9 cellular contexts compared by ENCODE assay signal in the genomic region with DNA sequence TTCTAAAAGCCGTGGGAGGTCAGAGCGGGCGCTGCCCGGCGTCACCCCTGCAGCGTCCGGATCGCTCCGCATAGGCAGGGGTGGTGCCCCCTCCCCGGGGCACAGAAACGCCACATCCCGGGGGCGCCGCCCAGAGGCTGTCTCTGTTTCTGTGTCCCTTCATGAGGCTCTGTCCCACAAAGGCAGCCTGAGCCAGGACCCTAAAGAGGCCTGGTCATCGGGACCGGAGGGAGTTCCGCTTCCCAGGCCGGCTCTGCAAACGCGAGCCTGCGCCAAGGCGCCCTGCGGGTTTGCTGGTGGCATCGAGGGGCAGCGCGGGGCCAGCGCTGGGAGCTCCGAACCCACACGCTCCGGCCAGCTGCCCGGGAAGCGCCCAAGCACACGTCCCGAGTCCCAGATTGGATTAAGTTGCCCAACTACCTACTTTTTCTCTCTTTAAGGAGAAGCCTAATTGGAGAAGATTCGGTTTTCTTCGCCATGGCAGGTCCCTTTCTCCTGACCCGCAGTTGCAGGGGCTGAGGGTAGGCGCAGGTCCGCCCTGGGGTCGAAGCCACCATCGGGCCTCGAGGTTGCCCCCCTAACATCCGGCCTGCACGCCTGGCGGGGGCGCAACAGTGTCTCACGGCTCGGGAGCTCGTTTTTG.
DNase-seq lines count a peak whose midpoint lies in the region; ATAC-seq and TF ChIP-seq lines count a peak whose summit lies in the region.
"Had no signal": no experiment of that assay in that cellular context is flagged by ENCODE, and none has a peak within 500 bp of the region (broad histone marks: within the 10 kb centered on the region; RNA-seq: fewer than 3 reads in every experiment).

No MANE protein-coding gene starts in this region.

- peak overlapping the region; percentile 54 for H3K4me3 Mint-ChIP-seq in activated CD8-positive, alpha-beta T cell treated with anti-CD3 and anti-CD28 coated beads, Interleukin-2, amount 10 ng/mL, durations not matched to agents 7 days and 5 days
- peak overlapping the region; percentile 74 for H3K4me3 Mint-ChIP-seq in glutamatergic neuron (ENCODE audit: unreplicated experiment)

- no peaks in the 10 kb centered on the region for H4K20me1 ChIP-seq in GM23248 (ENCODE audit: insufficient read depth)

- peaks cover 12% of the 10 kb centered on the region for H3K27me3 ChIP-seq in GM23248 (replicated peaks; ENCODE audit: insufficient read depth)

- peaks cover 24% of the 10 kb centered on the region for H3K4me1 Mint-ChIP-seq in activated CD8-positive, alpha-beta T cell treated with anti-CD3 and anti-CD28 coated beads, Interleukin-2, amount 10 ng/mL, durations not matched to agents 7 days and 5 days (ENCODE audit: low read depth)
- H3K4me1 Mint-ChIP-seq in glutamatergic neuron (ENCODE audit: low read depth, unreplicated experiment), result no peaks in the 10 kb centered on the region

- H3K79me2 ChIP-seq in GM23248 (ENCODE audit: insufficient read depth), result no peaks in the 10 kb centered on the region

- POLR2A ChIA-PET in activated CD8-positive, alpha-beta T cell treated with anti-CD3 and anti-CD28 coated beads, Interleukin-2, amount 10 ng/mL, durations not matched to agents 7 days and 5 days (lab: Charles Lee), result no interaction called here

- H3K27me3 Mint-ChIP-seq in activated CD8-positive, alpha-beta T cell treated with anti-CD3 and anti-CD28 coated beads, Interleukin-2, amount 10 ng/mL, durations not matched to agents 7 days and 5 days (ENCODE audit: low read depth), result peaks cover 46% of the 10 kb centered on the region
- H3K27me3 Mint-ChIP-seq in glutamatergic neuron (ENCODE audit: unreplicated experiment), result no peaks in the 10 kb centered on the region

- H3K36me3 Mint-ChIP-seq in activated CD8-positive, alpha-beta T cell treated with anti-CD3 and anti-CD28 coated beads, Interleukin-2, amount 10 ng/mL, durations not matched to agents 7 days and 5 days (ENCODE audit: low read depth), result no peaks in the 10 kb centered on the region
- H3K36me3 Mint-ChIP-seq in glutamatergic neuron (ENCODE audit: unreplicated experiment), result no peaks in the 10 kb centered on the region

- peak; percentile 57 for ATAC-seq in activated CD8-positive, alpha-beta T cell treated with anti-CD3 and anti-CD28 coated beads, Interleukin-2, amount 10 ng/mL, durations not matched to agents 7 days and 5 days
- no peak for ATAC-seq in GM21526 (IDR thresholded peaks at IDR 0.05; ENCODE audit: low FRiP score, unreplicated experiment)

- peak overlapping the region; percentile 76 for H2AFZ ChIP-seq in GM23248

- peak; percentile 12 for DNase-seq in GM23248
- DNase-seq in activated CD8-positive, alpha-beta T cell treated with anti-CD3 and anti-CD28 coated beads, Interleukin-2, amount 10 ng/mL, durations not matched to agents 7 days and 5 days, result peak; percentile 49
- DNase-seq in glutamatergic neuron, result peak; percentile 47
- no peak for DNase-seq in NAMALWA (ENCODE audit: low spot score)
- DNase-seq in effector CD4-positive, alpha-beta T cell, result no peak
- no peak for DNase-seq in SIG-M5 (lab: John Stamatoyannopoulos, UW)

- WGBS in GM23248 (ENCODE audit: low coverage in 1 of 2, low lambda C conversion rate in 2 of 2, missing lambda C conversion rate in 2 of 2), 2 experiments, result 2 to 3% methylated on average over 47 to 49 of the region's 49 CpGs

- no peaks in the 10 kb centered on the region for H3K9me3 ChIP-seq in GM23248 (ENCODE audit: low read depth)
- H3K9me3 ChIP-seq: adrenal gland had no signal

- no peak overlapping the region for H3K9ac ChIP-seq in GM23248

- no peaks in the 10 kb centered on the region for H3K9me3 Mint-ChIP-seq in activated CD8-positive, alpha-beta T cell treated with anti-CD3 and anti-CD28 coated beads, Interleukin-2, amount 10 ng/mL, durations not matched to agents 7 days and 5 days (ENCODE audit: insufficient read depth)
- peaks cover 1% of the 10 kb centered on the region for H3K9me3 Mint-ChIP-seq in glutamatergic neuron (ENCODE audit: unreplicated experiment)

- no peaks in the 10 kb centered on the region for H3K4me1 ChIP-seq in GM23248 (ENCODE audit: insufficient read depth)

- H3K4me3 ChIP-seq in GM23248 (peak overlapping the region; percentile 65), skin epidermis (peak overlapping the region; percentile 9 to 46 (median 18))

- no peak overlapping the region for H3K27ac ChIP-seq in GM23248
- H3K27ac ChIP-seq in skin epidermis, result peak overlapping the region in 3 of 21 experiments; percentile 23 to 30 (median 29)
- H3K27ac ChIP-seq: adrenal gland had no signal

- in situ Hi-C loops in GM23248 (cut with MboI), result no loop called here

- no peak for TF ChIP-seq CTCF in glutamatergic neuron (IDR thresholded peaks at IDR 0.05; ENCODE audit: partially characterized antibody, unreplicated experiment)

- no peaks in the 10 kb centered on the region for H3K9me2 ChIP-seq in GM23248 (ENCODE audit: insufficient read depth)

- H3K27ac Mint-ChIP-seq in activated CD8-positive, alpha-beta T cell treated with anti-CD3 and anti-CD28 coated beads, Interleukin-2, amount 10 ng/mL, durations not matched to agents 7 days and 5 days, result no peak overlapping the region
- no peak overlapping the region for H3K27ac Mint-ChIP-seq in glutamatergic neuron (ENCODE audit: unreplicated experiment)

- no peaks in the 10 kb centered on the region for H3K36me3 ChIP-seq in GM23248 (ENCODE audit: low read depth)
- H3K36me3 ChIP-seq: adrenal gland had no signal

- peak overlapping the region; percentile 78 for H3K4me2 ChIP-seq in GM23248 (ENCODE audit: unreplicated experiment)

- CTCF ChIA-PET in activated CD8-positive, alpha-beta T cell treated with anti-CD3 and anti-CD28 coated beads, Interleukin-2, amount 10 ng/mL, durations not matched to agents 7 days and 5 days (lab: Charles Lee), result interaction anchor here (0.7 kb wide), 1 partner anchor 129 kb away, joined by 3 read pairs; no protein-coding TSS in a partner anchor

- no peaks in the 10 kb centered on the region for H3F3A ChIP-seq in GM23248 (ENCODE audit: insufficient read depth)

Comparison
In these comparisons a context has a peak if more than half of its experiments do, and no peak if none do; other contexts are left out.
1. DNase-seq: peak in GM23248 (single experiment), activated CD8-positive, alpha-beta T cell treated with anti-CD3 and anti-CD28 coated beads, Interleukin-2, amount 10 ng/mL, durations not matched to agents 7 days and 5 days (single experiment) and glutamatergic neuron (single experiment); none in NAMALWA (single experiment), effector CD4-positive, alpha-beta T cell (single experiment) and SIG-M5 (single experiment).